10 cellular contexts compared by ENCODE assay signal in the genomic region with DNA sequence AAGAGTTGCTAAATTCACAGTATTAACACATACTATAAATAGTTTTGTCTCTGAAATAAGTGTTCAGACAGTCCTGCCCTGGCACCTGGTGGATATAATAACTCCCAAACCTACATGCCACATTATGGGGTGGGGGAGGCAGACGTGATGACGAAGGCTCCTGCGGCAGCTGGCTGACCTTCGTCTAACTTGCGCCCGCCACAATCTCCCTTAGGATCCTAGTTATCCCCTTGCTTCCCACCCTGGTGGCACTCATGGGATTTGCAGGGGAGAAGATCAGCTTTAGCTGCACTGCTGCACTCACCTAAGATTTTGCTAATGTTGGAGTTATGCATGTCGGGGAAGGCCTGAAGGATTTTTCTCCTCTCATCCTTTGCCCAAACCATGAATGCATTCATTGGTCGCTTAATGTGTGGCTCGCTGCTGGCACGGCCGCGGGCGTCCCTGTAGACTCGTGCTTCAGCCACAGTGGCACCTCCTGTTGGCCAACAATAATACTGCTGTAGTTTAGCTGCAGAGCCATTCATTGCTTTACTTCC.
DNase-seq lines count a peak whose midpoint lies in the region; FAIRE-seq and TF ChIP-seq lines count a peak whose summit lies in the region.
"Had no signal": no experiment of that assay in that cellular context is flagged by ENCODE, and none has a peak within 500 bp of the region (broad histone marks: within the 10 kb centered on the region; RNA-seq: fewer than 3 reads in every experiment).

No MANE protein-coding gene starts in this region.

- dilution Hi-C loops in keratinocyte (cut with MboI; ENCODE audit: extremely low pct_ligation_motif_present, low sequenced_read_pairs) = no loop called here

- H3K27ac ChIP-seq in HUES64 (ENCODE audit: low read depth, low read length) (no peak overlapping the region), keratinocyte (ENCODE audit: control insufficient read depth, insufficient read depth, low read length) (no peak overlapping the region)

- FAIRE-seq in bronchial epithelial cell (lab: Jason Lieb, UNC) (no peak), keratinocyte (lab: Jason Lieb, UNC) (no peak)

- TF ChIP-seq CTCF in AG10803 (conservative IDR thresholded peaks at IDR 0.05; ENCODE audit: low read length) = peak; percentile 17; the same call in 1 of the 2 replicates
- peak; percentile 1 for TF ChIP-seq CTCF in bronchial epithelial cell (IDR thresholded peaks at IDR 0.05; ENCODE audit: insufficient read depth, low read length, severe bottlenecking)
- TF ChIP-seq CTCF in keratinocyte (optimal IDR thresholded peaks at IDR 0.05 in 1 of 3, IDR thresholded peaks at IDR 0.05 in 1 of 3, conservative IDR thresholded peaks at IDR 0.05 in 1 of 3; ENCODE audit: extremely low read depth in 1 of 3, insufficient read depth in 2 of 3, low read length in 3 of 3) = peak; percentile 27 to 38 (median 28)

- H3K9ac ChIP-seq in HUES64 (ENCODE audit: low read depth, low read length) = no peak overlapping the region
- no peak overlapping the region for H3K9ac ChIP-seq in keratinocyte (ENCODE audit: control insufficient read depth, extremely low read depth, insufficient read depth, low read length)

- H3K27me3 ChIP-seq in HUES64 (ENCODE audit: insufficient read depth, low read length) (peaks cover 72% of the 10 kb centered on the region), bronchial epithelial cell (ENCODE audit: control insufficient read depth, insufficient read depth, low read length) (no peaks in the 10 kb centered on the region), keratinocyte (ENCODE audit: control insufficient read depth, extremely low read depth, insufficient read depth, low read length) (no peaks in the 10 kb centered on the region)

- no peaks in the 10 kb centered on the region for H3K4me1 ChIP-seq in HUES64 (ENCODE audit: insufficient read depth, low read length)
- H3K4me1 ChIP-seq in keratinocyte (ENCODE audit: control insufficient read depth, extremely low read depth, insufficient read depth, low read length) = no peaks in the 10 kb centered on the region

- WGBS in HUES64 = 37% methylated on average over 14 of the region's 14 CpGs

- no peaks in the 10 kb centered on the region for H3K79me2 ChIP-seq in keratinocyte (ENCODE audit: control insufficient read depth, insufficient read depth, low read length)

- H3K9me3 ChIP-seq in HUES64 (ENCODE audit: insufficient read depth, low read depth, low read length) (no peaks in the 10 kb centered on the region), keratinocyte (ENCODE audit: control insufficient read depth, low read depth, low read length) (no peaks in the 10 kb centered on the region)

- no peak overlapping the region for H2AFZ ChIP-seq in keratinocyte (ENCODE audit: control insufficient read depth, low read length)

- H4K20me1 ChIP-seq in keratinocyte (ENCODE audit: control insufficient read depth, extremely low read depth, insufficient read depth, low read length) = no peaks in the 10 kb centered on the region

- H3K9me1 ChIP-seq in keratinocyte (ENCODE audit: control insufficient read depth, extremely low read depth, insufficient read depth, low read length) = peaks cover 3% of the 10 kb centered on the region

- no peak overlapping the region for H3K4me3 ChIP-seq in AG10803 (ENCODE audit: low read length)
- H3K4me3 ChIP-seq in HUES64 (ENCODE audit: low read length) = peak overlapping the region; percentile 41
- H3K4me3 ChIP-seq in bronchial epithelial cell (ENCODE audit: low read depth, low read length) = no peak overlapping the region
- no peak overlapping the region for H3K4me3 ChIP-seq in keratinocyte (ENCODE audit: control insufficient read depth in 2 of 3, extremely low read depth in 1 of 3, insufficient read depth in 2 of 3, low read depth in 1 of 3, low read length in 3 of 3)

- no peak for DNase-seq in AG10803 (ENCODE audit: low read depth)
- no peak for DNase-seq in bronchial epithelial cell (ENCODE audit: low read depth)
- no peak for DNase-seq in keratinocyte (ENCODE audit: low read depth, low spot score)
- DNase-seq in activated CD4-positive, alpha-beta T cell treated with anti-CD3 and anti-CD28 coated beads, Interleukin-2, amount 50 U/mL, for 1 hour = no peak
- DNase-seq in NCI-H2227 treated with DMSO at 0.1 percent for 48 hours (lab: John Stamatoyannopoulos, UW) = no peak
- DNase-seq in OCI-M2 (lab: John Stamatoyannopoulos, UW; ENCODE audit: unreplicated experiment) = no peak
- no peak for DNase-seq in activated CD4-positive, alpha-beta T cell treated with anti-CD3 and anti-CD28 coated beads for 1 hour
- DNase-seq: activated CD4-positive, alpha-beta T cell treated with anti-CD3 and anti-CD28 coated beads, Interleukin-2, amount 50 U/mL, for 48 hours; anterior cingulate cortex had no signal

- H3K4me2 ChIP-seq in keratinocyte (ENCODE audit: control insufficient read depth, extremely low read depth, insufficient read depth, low read depth, low read length) = no peak overlapping the region

- no peaks in the 10 kb centered on the region for H3K36me3 ChIP-seq in HUES64 (ENCODE audit: insufficient read depth, low read length)
- H3K36me3 ChIP-seq in bronchial epithelial cell (ENCODE audit: control insufficient read depth, insufficient read depth, low read length) = no peaks in the 10 kb centered on the region
- peaks cover 0 to 8% of the 10 kb centered on the region in 2 experiments for H3K36me3 ChIP-seq in keratinocyte (ENCODE audit: control insufficient read depth in 2 of 2, extremely low read depth in 1 of 2, insufficient read depth in 2 of 2, low read length in 2 of 2)
